ENCODE assay signal across 8 cellular contexts in the genomic region with DNA sequence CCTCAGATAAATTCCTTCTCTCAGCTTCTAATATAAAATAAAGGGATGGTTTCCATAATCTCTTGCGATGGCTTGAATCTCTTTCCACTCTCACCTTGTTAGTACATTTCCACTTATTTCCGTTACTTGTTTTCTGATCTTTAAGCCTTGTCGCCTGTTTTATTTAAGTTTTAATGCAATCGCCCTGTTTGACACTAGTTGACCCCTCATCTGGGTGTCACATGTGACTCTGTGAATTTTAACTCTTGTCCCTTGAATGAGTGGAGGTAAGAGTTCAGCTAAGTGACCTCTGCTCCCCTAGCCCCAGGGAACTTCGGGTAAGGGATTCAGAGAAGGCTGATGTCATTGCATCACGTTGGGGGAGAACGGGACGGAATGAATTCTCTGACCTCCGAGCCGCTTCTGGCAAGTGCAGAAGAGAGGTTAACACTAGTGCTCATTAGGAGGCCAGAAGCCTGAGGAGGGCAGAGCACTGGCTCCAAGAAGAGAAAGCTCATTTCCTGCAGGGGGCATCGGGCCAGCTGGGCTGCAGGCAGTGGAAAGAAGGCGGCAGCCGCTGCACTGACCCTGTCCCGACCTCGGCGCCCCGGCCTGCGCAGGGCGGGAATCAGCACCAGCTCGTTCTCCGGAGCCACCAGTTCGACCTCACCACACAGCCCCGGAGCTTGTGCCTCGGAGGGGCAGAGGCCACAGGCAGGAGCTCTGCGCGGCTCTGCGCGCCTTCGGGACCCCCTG. TPM values are rescaled to one million over a fixed set of nuclear protein-coding genes. Genes with fewer than 3 reads are reported as not detected.
DNase-seq lines count a peak whose midpoint lies in the region; TF ChIP-seq lines count a peak whose summit lies in the region.

No MANE protein-coding gene starts in this region.

- H4K5ac ChIP-seq in mesendoderm (ENCODE audit: low read length), result no peak overlapping the region

- no peaks in the 10 kb centered on the region for H3K9me3 ChIP-seq in Karpas-422 (ENCODE audit: low read length)
- H3K9me3 ChIP-seq in suprapubic skin, result no peaks in the 10 kb centered on the region

- H3K9ac ChIP-seq in Karpas-422 (ENCODE audit: low read length), result peak overlapping the region; percentile 90
- peak overlapping the region; percentile 94 for H3K9ac ChIP-seq in mesendoderm (ENCODE audit: low read length)

- H2BK15ac ChIP-seq in mesendoderm (replicated peaks; ENCODE audit: low read depth), result no peak overlapping the region

- no peak overlapping the region for H2AFZ ChIP-seq in Karpas-422 (ENCODE audit: low read length)

- no peak for TF ChIP-seq POLR2A in suprapubic skin (IDR thresholded peaks at IDR 0.05)

- WGBS in mesendoderm (ENCODE audit: extremely low coverage, insufficient coverage, low lambda C conversion rate), result no CpG with 5 or more reads among the region's 29 CpGs
- WGBS in suprapubic skin, result 11% methylated on average over 17 of the region's 29 CpGs

- no peak overlapping the region for H2BK120ac ChIP-seq in mesendoderm (ENCODE audit: low read depth, low read length)

- H3K4me3 ChIP-seq in H7 (ENCODE audit: insufficient read depth, low read depth, low read length), result peak overlapping the region; percentile 98
- H3K4me3 ChIP-seq in Karpas-422 (ENCODE audit: low read length), result peak overlapping the region; percentile 81
- H3K4me3 ChIP-seq in epithelial cell of esophagus (ENCODE audit: low read length), result peak overlapping the region; percentile 64
- peak overlapping the region; percentile 76 for H3K4me3 ChIP-seq in mesendoderm (ENCODE audit: low read length)
- H3K4me3 ChIP-seq in suprapubic skin, result peak overlapping the region; percentile 72

- H3K27ac Mint-ChIP-seq in activated naive CD4-positive, alpha-beta T cell treated with anti-CD3 and anti-CD28 coated beads for 36 hours, result peak overlapping the region; percentile 86

- peaks cover under 1% of the 10 kb centered on the region; the same call in 1 of the 2 replicates for H3K36me3 ChIP-seq in H7 (replicated peaks; ENCODE audit: control insufficient read depth, insufficient read depth, low read length)
- H3K36me3 ChIP-seq in Karpas-422 (ENCODE audit: insufficient read depth, low read length), result no peaks in the 10 kb centered on the region
- no peaks in the 10 kb centered on the region for H3K36me3 ChIP-seq in mesendoderm (ENCODE audit: control insufficient read depth, insufficient read depth, low read length)
- H3K36me3 ChIP-seq in suprapubic skin, result no peaks in the 10 kb centered on the region

- intact Hi-C loops in activated naive CD4-positive, alpha-beta T cell treated with anti-CD3 and anti-CD28 coated beads for 36 hours (cut with micrococcal nuclease), result loop anchor here (2.0 to 5.0 kb wide), 2 partner anchors 57 to 443 kb away; a partner anchor contains a TSS

- no peaks in the 10 kb centered on the region for H3K36me3 Mint-ChIP-seq in activated naive CD4-positive, alpha-beta T cell treated with anti-CD3 and anti-CD28 coated beads for 36 hours (ENCODE audit: low read depth)

- H3K4me1 ChIP-seq in Karpas-422 (ENCODE audit: low read length), result peaks cover 37% of the 10 kb centered on the region
- peaks cover 4% of the 10 kb centered on the region for H3K4me1 ChIP-seq in mesendoderm (ENCODE audit: control insufficient read depth, low read depth, low read length)
- H3K4me1 ChIP-seq in suprapubic skin, result peaks cover 36% of the 10 kb centered on the region

- CTCF ChIA-PET in activated naive CD4-positive, alpha-beta T cell treated with anti-CD3 and anti-CD28 coated beads for 36 hours (lab: Charles Lee), result interaction anchor here (0.5 to 2.3 kb wide), 10 partner anchors 11 to 198 kb away, joined by 3 to 15 read pairs (median 4); a partner anchor contains a TSS

- DNase-seq in activated naive CD4-positive, alpha-beta T cell treated with anti-CD3 and anti-CD28 coated beads for 36 hours, result peak; percentile 55
- DNase-seq in activated naive CD4-positive, alpha-beta T cell treated with anti-CD3 and anti-CD28 coated beads, Interleukin-2, amount 50 U/mL, for 16 hours, result no peak
- DNase-seq in H7 (peak; percentile 85), Karpas-422 (peak; percentile 78), UCSD-AML1 (lab: John Stamatoyannopoulos, UW; ENCODE audit: unreplicated experiment) (peak; percentile 68), epithelial cell of esophagus (ENCODE audit: low read depth) (peak; percentile 37), mesendoderm (peak; percentile 95), suprapubic skin (ENCODE audit: low spot score in 2 of 2) (peak; percentile 85 to 86)

- no peak for TF ChIP-seq EP300 in suprapubic skin (IDR thresholded peaks at IDR 0.05)

- H3K4me2 ChIP-seq in Karpas-422 (ENCODE audit: low read depth, low read length, poor library complexity, severe bottlenecking) (peak overlapping the region; percentile 90), mesendoderm (ENCODE audit: low read length) (peak overlapping the region; percentile 71)

- H3K27ac ChIP-seq in Karpas-422 (ENCODE audit: low read length) (peak overlapping the region; percentile 77), mesendoderm (ENCODE audit: low read depth, low read length) (peak overlapping the region; percentile 99), suprapubic skin (peak overlapping the region; percentile 92)

- TF ChIP-seq CTCF in epithelial cell of esophagus (IDR thresholded peaks at IDR 0.05; ENCODE audit: insufficient read depth, low read depth, low read length, missing control alignments) (no peak), suprapubic skin (IDR thresholded peaks at IDR 0.05) (peak in 1 of 2 donors; percentile 25)

- H3K18ac ChIP-seq in mesendoderm (ENCODE audit: low read length), result peak overlapping the region; percentile 98

- H3K27me3 Mint-ChIP-seq in activated naive CD4-positive, alpha-beta T cell treated with anti-CD3 and anti-CD28 coated beads for 36 hours (ENCODE audit: low read depth), result no peaks in the 10 kb centered on the region

- H3K27me3 ChIP-seq in H7 (ENCODE audit: control insufficient read depth, insufficient read depth, low read length) (peaks cover 2% of the 10 kb centered on the region; the same call in 1 of the 2 replicates), Karpas-422 (ENCODE audit: low read length) (no peaks in the 10 kb centered on the region), mesendoderm (ENCODE audit: insufficient read depth, low read length, poor library complexity) (no peaks in the 10 kb centered on the region), suprapubic skin (no peaks in the 10 kb centered on the region)

- no peaks in the 10 kb centered on the region for H4K20me1 ChIP-seq in Karpas-422 (ENCODE audit: insufficient read depth, low read depth, low read length)

- H3K79me2 ChIP-seq in Karpas-422 (ENCODE audit: low read length), result peaks cover 8% of the 10 kb centered on the region
- no peaks in the 10 kb centered on the region for H3K79me2 ChIP-seq in mesendoderm (ENCODE audit: control insufficient read depth, insufficient read depth, low read length)

- H4K8ac ChIP-seq in mesendoderm (ENCODE audit: low read depth, low read length), result peak overlapping the region; percentile 56

- peak overlapping the region; percentile 92 for H3K4me3 Mint-ChIP-seq in activated naive CD4-positive, alpha-beta T cell treated with anti-CD3 and anti-CD28 coated beads for 36 hours

- no peak overlapping the region for H2AK5ac ChIP-seq in mesendoderm (ENCODE audit: low read length)

- no peaks in the 10 kb centered on the region for H3K79me1 ChIP-seq in mesendoderm (ENCODE audit: low read length)

- no peaks in the 10 kb centered on the region for H3K9me3 Mint-ChIP-seq in activated naive CD4-positive, alpha-beta T cell treated with anti-CD3 and anti-CD28 coated beads for 36 hours

- H3K4ac ChIP-seq in mesendoderm (ENCODE audit: low read depth, low read length), result peak overlapping the region; percentile 49

- H3K4me1 Mint-ChIP-seq in activated naive CD4-positive, alpha-beta T cell treated with anti-CD3 and anti-CD28 coated beads for 36 hours (ENCODE audit: low read depth), result peaks cover 28% of the 10 kb centered on the region

- no peaks in the 10 kb centered on the region for H3K9me2 ChIP-seq in Karpas-422 (replicated peaks; ENCODE audit: insufficient read depth, low read length)

- peak overlapping the region; percentile 61 for H2BK5ac ChIP-seq in mesendoderm (ENCODE audit: low read length)

- peak overlapping the region; percentile 98 for H3K56ac ChIP-seq in mesendoderm (ENCODE audit: low read length)

- H3K23ac ChIP-seq in mesendoderm (ENCODE audit: low read length), result peak overlapping the region; percentile 83

RNA-seq across cellular contexts. Expression of a gene that starts 0.6 kb away (rescaled TPM):
- 10 to 100 TPM; 61.0 to 68.3 TPM for total RNA-seq in activated naive CD4-positive, alpha-beta T cell treated with anti-CD3 and anti-CD28 coated beads for 36 hours
- 46.9 and 53.8 TPM in 2 replicates for total RNA-seq in H7 (2014; rRNA removed; shearing (Covaris generic))
- total RNA-seq in Karpas-422 (2014; rRNA removed; shearing (Covaris generic); ENCODE audit: low replicate concordance), result 84.0 and 146 TPM in 2 replicates
- 28.3 TPM for polyA plus RNA-seq in mesendoderm (2013, experiment 1 of 2)
- 29.5 TPM for polyA plus RNA-seq in mesendoderm (2013, experiment 2 of 2)
- 10 to 100 TPM in 3 of 4 donors, 1 to 10 TPM in 1; 9.5 to 34.9 (median 25.3) TPM for total RNA-seq in suprapubic skin

RNA-seq across cellular contexts. Expression of a gene that starts 2.2 kb away (rescaled TPM):
- 1 to 10 TPM in 1 of 2 experiments, under 1 TPM in 1; 0.95 to 1.1 TPM for total RNA-seq in activated naive CD4-positive, alpha-beta T cell treated with anti-CD3 and anti-CD28 coated beads for 36 hours
- total RNA-seq in H7 (2014; rRNA removed; shearing (Covaris generic)), result 0.15 and 0.55 TPM in 2 replicates
- total RNA-seq in Karpas-422 (2014; rRNA removed; shearing (Covaris generic); ENCODE audit: low replicate concordance), result 0.07 and 0.90 TPM in 2 replicates
- polyA plus RNA-seq in mesendoderm (2013, experiment 1 of 2), result 0.08 TPM
- 0.14 TPM for polyA plus RNA-seq in mesendoderm (2013, experiment 2 of 2)
- under 1 TPM in 3 of 4 donors, not detected in 1; 0.47 to 0.53 (median 0.52) TPM for total RNA-seq in suprapubic skin

RNA-seq across cellular contexts. Expression of a gene that starts 14.3 kb away (rescaled TPM):
- not detected for total RNA-seq in activated naive CD4-positive, alpha-beta T cell treated with anti-CD3 and anti-CD28 coated beads for 36 hours
- not detected in 2 replicates for total RNA-seq in H7 (2014; rRNA removed; shearing (Covaris generic))
- not detected in 2 replicates for total RNA-seq in Karpas-422 (2014; rRNA removed; shearing (Covaris generic); ENCODE audit: low replicate concordance)
- polyA plus RNA-seq in mesendoderm (2013, experiment 1 of 2), result not detected
- polyA plus RNA-seq in mesendoderm (2013, experiment 2 of 2), result not detected
- not detected for total RNA-seq in suprapubic skin

RNA-seq across cellular contexts. Expression of a gene that starts 14.8 kb away (rescaled TPM):
- 1 to 10 TPM; 6.2 to 6.6 TPM for total RNA-seq in activated naive CD4-positive, alpha-beta T cell treated with anti-CD3 and anti-CD28 coated beads for 36 hours
- total RNA-seq in H7 (2014; rRNA removed; shearing (Covaris generic)), result 2.0 and 3.1 TPM in 2 replicates
- total RNA-seq in Karpas-422 (2014; rRNA removed; shearing (Covaris generic); ENCODE audit: low replicate concordance), result 2.9 and 3.0 TPM in 2 replicates
- 1.6 TPM for polyA plus RNA-seq in mesendoderm (2013, experiment 1 of 2)
- 1.5 TPM for polyA plus RNA-seq in mesendoderm (2013, experiment 2 of 2)
- 10 to 100 TPM in 1 of 4 donors, 1 to 10 TPM in 3; 5.0 to 11.7 (median 8.0) TPM for total RNA-seq in suprapubic skin

RNA-seq across cellular contexts. Expression of a gene that starts 22.9 kb away (rescaled TPM):
- 1 to 10 TPM; 3.6 to 5.5 TPM for total RNA-seq in activated naive CD4-positive, alpha-beta T cell treated with anti-CD3 and anti-CD28 coated beads for 36 hours
- total RNA-seq in H7 (2014; rRNA removed; shearing (Covaris generic)), result 6.4 and 7.5 TPM in 2 replicates
- total RNA-seq in Karpas-422 (2014; rRNA removed; shearing (Covaris generic); ENCODE audit: low replicate concordance), result 8.5 and 18.0 TPM in 2 replicates
- 11.4 TPM for polyA plus RNA-seq in mesendoderm (2013, experiment 1 of 2)
- 11.0 TPM for polyA plus RNA-seq in mesendoderm (2013, experiment 2 of 2)
- 10 to 100 TPM in 3 of 4 donors, 1 to 10 TPM in 1; 8.4 to 26.1 (median 18.2) TPM for total RNA-seq in suprapubic skin
